1 cellular context compared by ENCODE assay signal in the genomic region with DNA sequence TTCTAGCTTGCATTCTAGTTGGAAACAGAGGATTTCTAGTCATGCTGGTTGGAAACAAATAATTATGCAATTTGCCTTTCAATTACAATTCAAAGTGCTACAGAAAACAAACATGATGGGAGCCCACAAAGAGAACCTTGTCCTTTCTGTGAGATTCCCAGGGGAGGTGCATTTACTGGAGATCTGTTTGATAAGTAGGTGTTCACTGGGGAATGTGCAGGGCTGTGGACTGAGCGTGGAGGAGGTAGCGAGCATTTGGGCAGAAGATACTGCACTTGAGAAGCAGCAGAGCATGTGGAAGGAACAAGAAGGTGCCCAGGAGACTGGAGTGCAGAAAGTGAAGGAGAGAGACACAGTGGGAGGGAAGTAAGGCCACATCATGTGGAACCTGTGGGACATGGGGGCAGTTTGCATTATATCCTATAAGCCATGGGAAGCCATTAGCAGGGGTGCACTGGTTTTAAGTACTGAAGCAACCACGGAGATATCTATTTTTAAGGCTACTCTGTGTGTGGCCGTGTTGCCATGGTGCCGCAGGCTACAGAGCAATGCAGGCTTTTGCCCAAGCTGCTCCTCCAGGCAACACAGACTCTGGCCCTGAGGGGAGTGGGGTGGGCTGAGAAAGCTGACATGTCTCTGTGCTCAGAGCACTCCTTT.
A peak's percentile ranks its signal among the peaks of the same experiment; 100 is the strongest.
TF ChIP-seq lines count a peak whose summit lies in the region.

No MANE protein-coding gene starts in this region.

TF ChIP-seq in HepG2, 621 proteins besides CTCF, POLR2A, EP300 and RAD21 (continued from another document and continues in another):
- TF ChIP-seq, protein P1, sequence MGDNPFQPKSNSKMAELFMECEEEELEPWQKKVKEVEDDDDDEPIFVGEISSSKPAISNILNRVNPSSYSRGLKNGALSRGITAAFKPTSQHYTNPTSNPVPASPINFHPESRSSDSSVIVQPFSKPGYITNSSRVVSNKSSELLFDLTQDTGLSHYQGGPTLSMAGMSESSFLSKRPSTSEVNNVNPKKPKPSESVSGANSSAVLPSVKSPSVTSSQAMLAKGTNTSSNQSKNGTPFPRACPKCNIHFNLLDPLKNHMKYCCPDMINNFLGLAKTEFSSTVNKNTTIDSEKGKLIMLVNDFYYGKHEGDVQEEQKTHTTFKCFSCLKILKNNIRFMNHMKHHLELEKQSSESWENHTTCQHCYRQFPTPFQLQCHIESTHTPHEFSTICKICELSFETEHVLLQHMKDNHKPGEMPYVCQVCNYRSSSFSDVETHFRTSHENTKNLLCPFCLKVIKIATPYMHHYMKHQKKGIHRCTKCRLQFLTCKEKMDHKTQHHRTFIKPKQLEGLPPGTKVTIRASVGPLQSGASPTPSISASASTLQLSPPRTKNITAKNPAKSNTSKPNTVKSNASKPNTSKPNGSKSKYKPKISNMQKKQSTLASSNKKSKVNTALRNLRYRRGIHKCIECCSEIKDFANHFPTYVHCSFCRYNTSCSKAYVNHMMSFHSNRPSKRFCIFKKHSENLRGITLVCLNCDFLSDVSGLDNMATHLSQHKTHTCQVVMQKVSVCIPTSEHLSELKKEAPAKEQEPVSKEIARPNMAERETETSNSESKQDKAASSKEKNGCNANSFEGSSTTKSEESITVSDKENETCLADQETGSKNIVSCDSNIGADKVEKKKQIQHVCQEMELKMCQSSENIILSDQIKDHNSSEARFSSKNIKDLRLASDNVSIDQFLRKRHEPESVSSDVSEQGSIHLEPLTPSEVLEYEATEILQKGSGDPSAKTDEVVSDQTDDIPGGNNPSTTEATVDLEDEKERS (CRISPR knock-in tag; IDR thresholded peaks at IDR 0.05), result no peak
- TF ChIP-seq ZBTB1 (CRISPR knock-in tag; IDR thresholded peaks at IDR 0.05; ENCODE audit: borderline replicate concordance) (no peak), ARHGAP35 (CRISPR knock-in tag; IDR thresholded peaks at IDR 0.05; ENCODE audit: borderline replicate concordance) (no peak; the same call in 1 of the 2 replicates), PTBP1 (IDR thresholded peaks at IDR 0.05; ENCODE audit: low read depth, low read length, poor library complexity, severe bottlenecking) (no peak), ZNF598 (CRISPR knock-in tag; IDR thresholded peaks at IDR 0.05; ENCODE audit: borderline replicate concordance) (0 out of 2 replicates have a peak, but pooled peaks have one; percentile 74), SOX13 (IDR thresholded peaks at IDR 0.05) (peak; percentile 42; the same call in 1 of the 2 replicates), SOX13 (CRISPR knock-in tag; conservative IDR thresholded peaks at IDR 0.05 in 1 of 2, IDR thresholded peaks at IDR 0.05 in 1 of 2) (peak in 1 of 2 experiments; percentile 95; a peak in 2 of 4 replicates), NR1H2 (CRISPR knock-in tag; IDR thresholded peaks at IDR 0.05; ENCODE audit: borderline replicate concordance, low read depth) (no peak), SSRP1 (CRISPR knock-in tag; IDR thresholded peaks at IDR 0.05) (no peak), AGO1 (IDR thresholded peaks at IDR 0.05; ENCODE audit: low read depth, low read length, poor library complexity, severe bottlenecking) (no peak), ZSCAN12 (CRISPR knock-in tag; IDR thresholded peaks at IDR 0.05) (no peak), ZNF260 (CRISPR knock-in tag; IDR thresholded peaks at IDR 0.05; ENCODE audit: borderline replicate concordance, low read depth) (no peak), RXRB (CRISPR knock-in tag; IDR thresholded peaks at IDR 0.05; ENCODE audit: borderline replicate concordance) (peak; percentile 83), POLR2AphosphoS2 (IDR thresholded peaks at IDR 0.05; ENCODE audit: low read depth, low read length) (no peak), ZNF235 (CRISPR knock-in tag; IDR thresholded peaks at IDR 0.05; ENCODE audit: borderline replicate concordance) (no peak), RFXAP (CRISPR knock-in tag; IDR thresholded peaks at IDR 0.05; ENCODE audit: borderline replicate concordance) (0 out of 2 replicates have a peak, but pooled peaks have one; percentile 51), FOSL1 (CRISPR knock-in tag; IDR thresholded peaks at IDR 0.05; ENCODE audit: borderline replicate concordance) (no peak), ZBTB20 (CRISPR knock-in tag; IDR thresholded peaks at IDR 0.05; ENCODE audit: borderline replicate concordance, low read depth) (no peak)
- TF ChIP-seq, protein P2, sequence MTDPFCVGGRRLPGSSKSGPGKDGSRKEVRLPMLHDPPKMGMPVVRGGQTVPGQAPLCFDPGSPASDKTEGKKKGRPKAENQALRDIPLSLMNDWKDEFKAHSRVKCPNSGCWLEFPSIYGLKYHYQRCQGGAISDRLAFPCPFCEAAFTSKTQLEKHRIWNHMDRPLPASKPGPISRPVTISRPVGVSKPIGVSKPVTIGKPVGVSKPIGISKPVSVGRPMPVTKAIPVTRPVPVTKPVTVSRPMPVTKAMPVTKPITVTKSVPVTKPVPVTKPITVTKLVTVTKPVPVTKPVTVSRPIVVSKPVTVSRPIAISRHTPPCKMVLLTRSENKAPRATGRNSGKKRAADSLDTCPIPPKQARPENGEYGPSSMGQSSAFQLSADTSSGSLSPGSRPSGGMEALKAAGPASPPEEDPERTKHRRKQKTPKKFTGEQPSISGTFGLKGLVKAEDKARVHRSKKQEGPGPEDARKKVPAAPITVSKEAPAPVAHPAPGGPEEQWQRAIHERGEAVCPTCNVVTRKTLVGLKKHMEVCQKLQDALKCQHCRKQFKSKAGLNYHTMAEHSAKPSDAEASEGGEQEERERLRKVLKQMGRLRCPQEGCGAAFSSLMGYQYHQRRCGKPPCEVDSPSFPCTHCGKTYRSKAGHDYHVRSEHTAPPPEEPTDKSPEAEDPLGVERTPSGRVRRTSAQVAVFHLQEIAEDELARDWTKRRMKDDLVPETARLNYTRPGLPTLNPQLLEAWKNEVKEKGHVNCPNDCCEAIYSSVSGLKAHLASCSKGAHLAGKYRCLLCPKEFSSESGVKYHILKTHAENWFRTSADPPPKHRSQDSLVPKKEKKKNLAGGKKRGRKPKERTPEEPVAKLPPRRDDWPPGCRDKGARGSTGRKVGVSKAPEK (CRISPR knock-in tag; IDR thresholded peaks at IDR 0.05; ENCODE audit: borderline replicate concordance), result no peak
- TF ChIP-seq, protein P3, sequence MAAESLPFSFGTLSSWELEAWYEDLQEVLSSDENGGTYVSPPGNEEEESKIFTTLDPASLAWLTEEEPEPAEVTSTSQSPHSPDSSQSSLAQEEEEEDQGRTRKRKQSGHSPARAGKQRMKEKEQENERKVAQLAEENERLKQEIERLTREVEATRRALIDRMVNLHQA (CRISPR knock-in tag; IDR thresholded peaks at IDR 0.05), result no peak
- TF ChIP-seq, protein P4, sequence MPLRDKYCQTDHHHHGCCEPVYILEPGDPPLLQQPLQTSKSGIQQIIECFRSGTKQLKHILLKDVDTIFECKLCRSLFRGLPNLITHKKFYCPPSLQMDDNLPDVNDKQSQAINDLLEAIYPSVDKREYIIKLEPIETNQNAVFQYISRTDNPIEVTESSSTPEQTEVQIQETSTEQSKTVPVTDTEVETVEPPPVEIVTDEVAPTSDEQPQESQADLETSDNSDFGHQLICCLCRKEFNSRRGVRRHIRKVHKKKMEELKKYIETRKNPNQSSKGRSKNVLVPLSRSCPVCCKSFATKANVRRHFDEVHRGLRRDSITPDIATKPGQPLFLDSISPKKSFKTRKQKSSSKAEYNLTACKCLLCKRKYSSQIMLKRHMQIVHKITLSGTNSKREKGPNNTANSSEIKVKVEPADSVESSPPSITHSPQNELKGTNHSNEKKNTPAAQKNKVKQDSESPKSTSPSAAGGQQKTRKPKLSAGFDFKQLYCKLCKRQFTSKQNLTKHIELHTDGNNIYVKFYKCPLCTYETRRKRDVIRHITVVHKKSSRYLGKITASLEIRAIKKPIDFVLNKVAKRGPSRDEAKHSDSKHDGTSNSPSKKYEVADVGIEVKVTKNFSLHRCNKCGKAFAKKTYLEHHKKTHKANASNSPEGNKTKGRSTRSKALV (CRISPR knock-in tag; IDR thresholded peaks at IDR 0.05), result no peak
- TF ChIP-seq, protein P5, sequence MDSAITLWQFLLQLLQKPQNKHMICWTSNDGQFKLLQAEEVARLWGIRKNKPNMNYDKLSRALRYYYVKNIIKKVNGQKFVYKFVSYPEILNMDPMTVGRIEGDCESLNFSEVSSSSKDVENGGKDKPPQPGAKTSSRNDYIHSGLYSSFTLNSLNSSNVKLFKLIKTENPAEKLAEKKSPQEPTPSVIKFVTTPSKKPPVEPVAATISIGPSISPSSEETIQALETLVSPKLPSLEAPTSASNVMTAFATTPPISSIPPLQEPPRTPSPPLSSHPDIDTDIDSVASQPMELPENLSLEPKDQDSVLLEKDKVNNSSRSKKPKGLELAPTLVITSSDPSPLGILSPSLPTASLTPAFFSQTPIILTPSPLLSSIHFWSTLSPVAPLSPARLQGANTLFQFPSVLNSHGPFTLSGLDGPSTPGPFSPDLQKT (CRISPR knock-in tag; IDR thresholded peaks at IDR 0.05; ENCODE audit: borderline replicate concordance), result no peak
- TF ChIP-seq, protein P6, sequence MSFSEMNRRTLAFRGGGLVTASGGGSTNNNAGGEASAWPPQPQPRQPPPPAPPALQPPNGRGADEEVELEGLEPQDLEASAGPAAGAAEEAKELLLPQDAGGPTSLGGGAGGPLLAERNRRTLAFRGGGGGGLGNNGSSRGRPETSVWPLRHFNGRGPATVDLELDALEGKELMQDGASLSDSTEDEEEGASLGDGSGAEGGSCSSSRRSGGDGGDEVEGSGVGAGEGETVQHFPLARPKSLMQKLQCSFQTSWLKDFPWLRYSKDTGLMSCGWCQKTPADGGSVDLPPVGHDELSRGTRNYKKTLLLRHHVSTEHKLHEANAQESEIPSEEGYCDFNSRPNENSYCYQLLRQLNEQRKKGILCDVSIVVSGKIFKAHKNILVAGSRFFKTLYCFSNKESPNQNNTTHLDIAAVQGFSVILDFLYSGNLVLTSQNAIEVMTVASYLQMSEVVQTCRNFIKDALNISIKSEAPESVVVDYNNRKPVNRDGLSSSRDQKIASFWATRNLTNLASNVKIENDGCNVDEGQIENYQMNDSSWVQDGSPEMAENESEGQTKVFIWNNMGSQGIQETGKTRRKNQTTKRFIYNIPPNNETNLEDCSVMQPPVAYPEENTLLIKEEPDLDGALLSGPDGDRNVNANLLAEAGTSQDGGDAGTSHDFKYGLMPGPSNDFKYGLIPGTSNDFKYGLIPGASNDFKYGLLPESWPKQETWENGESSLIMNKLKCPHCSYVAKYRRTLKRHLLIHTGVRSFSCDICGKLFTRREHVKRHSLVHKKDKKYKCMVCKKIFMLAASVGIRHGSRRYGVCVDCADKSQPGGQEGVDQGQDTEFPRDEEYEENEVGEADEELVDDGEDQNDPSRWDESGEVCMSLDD (CRISPR knock-in tag; IDR thresholded peaks at IDR 0.05; ENCODE audit: borderline replicate concordance), result no peak
- TF ChIP-seq, protein P7, sequence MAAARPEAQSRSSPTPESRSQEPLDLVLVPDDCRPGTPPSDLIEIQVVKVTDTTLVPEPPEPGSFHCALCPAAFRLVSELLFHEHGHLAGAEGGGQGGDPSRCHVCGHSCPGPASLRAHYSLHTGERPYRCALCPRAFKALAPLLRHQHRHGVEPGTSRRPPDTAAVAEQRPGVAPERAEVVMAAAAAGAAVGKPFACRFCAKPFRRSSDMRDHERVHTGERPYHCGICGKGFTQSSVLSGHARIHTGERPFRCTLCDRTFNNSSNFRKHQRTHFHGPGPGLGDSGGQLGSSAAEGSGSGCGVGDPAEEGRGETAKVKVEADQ (CRISPR knock-in tag; IDR thresholded peaks at IDR 0.05; ENCODE audit: borderline replicate concordance), result peak; percentile 51; the same call in 1 of the 2 replicates
- TF ChIP-seq, protein P8, sequence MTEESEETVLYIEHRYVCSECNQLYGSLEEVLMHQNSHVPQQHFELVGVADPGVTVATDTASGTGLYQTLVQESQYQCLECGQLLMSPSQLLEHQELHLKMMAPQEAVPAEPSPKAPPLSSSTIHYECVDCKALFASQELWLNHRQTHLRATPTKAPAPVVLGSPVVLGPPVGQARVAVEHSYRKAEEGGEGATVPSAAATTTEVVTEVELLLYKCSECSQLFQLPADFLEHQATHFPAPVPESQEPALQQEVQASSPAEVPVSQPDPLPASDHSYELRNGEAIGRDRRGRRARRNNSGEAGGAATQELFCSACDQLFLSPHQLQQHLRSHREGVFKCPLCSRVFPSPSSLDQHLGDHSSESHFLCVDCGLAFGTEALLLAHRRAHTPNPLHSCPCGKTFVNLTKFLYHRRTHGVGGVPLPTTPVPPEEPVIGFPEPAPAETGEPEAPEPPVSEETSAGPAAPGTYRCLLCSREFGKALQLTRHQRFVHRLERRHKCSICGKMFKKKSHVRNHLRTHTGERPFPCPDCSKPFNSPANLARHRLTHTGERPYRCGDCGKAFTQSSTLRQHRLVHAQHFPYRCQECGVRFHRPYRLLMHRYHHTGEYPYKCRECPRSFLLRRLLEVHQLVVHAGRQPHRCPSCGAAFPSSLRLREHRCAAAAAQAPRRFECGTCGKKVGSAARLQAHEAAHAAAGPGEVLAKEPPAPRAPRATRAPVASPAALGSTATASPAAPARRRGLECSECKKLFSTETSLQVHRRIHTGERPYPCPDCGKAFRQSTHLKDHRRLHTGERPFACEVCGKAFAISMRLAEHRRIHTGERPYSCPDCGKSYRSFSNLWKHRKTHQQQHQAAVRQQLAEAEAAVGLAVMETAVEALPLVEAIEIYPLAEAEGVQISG (CRISPR knock-in tag; IDR thresholded peaks at IDR 0.05), result peak; percentile 57; the same call in 1 of the 2 replicates
- TF ChIP-seq, protein P9, sequence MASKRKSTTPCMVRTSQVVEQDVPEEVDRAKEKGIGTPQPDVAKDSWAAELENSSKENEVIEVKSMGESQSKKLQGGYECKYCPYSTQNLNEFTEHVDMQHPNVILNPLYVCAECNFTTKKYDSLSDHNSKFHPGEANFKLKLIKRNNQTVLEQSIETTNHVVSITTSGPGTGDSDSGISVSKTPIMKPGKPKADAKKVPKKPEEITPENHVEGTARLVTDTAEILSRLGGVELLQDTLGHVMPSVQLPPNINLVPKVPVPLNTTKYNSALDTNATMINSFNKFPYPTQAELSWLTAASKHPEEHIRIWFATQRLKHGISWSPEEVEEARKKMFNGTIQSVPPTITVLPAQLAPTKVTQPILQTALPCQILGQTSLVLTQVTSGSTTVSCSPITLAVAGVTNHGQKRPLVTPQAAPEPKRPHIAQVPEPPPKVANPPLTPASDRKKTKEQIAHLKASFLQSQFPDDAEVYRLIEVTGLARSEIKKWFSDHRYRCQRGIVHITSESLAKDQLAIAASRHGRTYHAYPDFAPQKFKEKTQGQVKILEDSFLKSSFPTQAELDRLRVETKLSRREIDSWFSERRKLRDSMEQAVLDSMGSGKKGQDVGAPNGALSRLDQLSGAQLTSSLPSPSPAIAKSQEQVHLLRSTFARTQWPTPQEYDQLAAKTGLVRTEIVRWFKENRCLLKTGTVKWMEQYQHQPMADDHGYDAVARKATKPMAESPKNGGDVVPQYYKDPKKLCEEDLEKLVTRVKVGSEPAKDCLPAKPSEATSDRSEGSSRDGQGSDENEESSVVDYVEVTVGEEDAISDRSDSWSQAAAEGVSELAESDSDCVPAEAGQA (IDR thresholded peaks at IDR 0.05; ENCODE audit: low read depth), result no peak
- TF ChIP-seq, protein P9 (CRISPR knock-in tag; IDR thresholded peaks at IDR 0.05; ENCODE audit: borderline replicate concordance), result no peak
